Comparison of ENCODE assay signal across 11 cellular contexts in genomic region chr4:3461515-3462291, GRCh38. TPM values are rescaled to one million over a fixed set of nuclear protein-coding genes. Genes with fewer than 3 reads are reported as not detected.
DNase-seq lines count a peak whose midpoint lies in the region; TF ChIP-seq lines count a peak whose summit lies in the region.
"Had no signal": no experiment of that assay in that cellular context is flagged by ENCODE, and none has a peak within 500 bp of the region (broad histone marks: within the 10 kb centered on the region; RNA-seq: fewer than 3 reads in every experiment).

No MANE protein-coding gene starts in this region.

- no peaks in the 10 kb centered on the region for H3K9me3 ChIP-seq in BE2C

- TF ChIP-seq CTCF in BE2C (IDR thresholded peaks at IDR 0.05; ENCODE audit: low read depth, low read length) = no peak

- H3K36me3 ChIP-seq in BE2C = no peaks in the 10 kb centered on the region

- no peak overlapping the region for H3K4me3 ChIP-seq in BE2C (ENCODE audit: low read depth, low read length)

- DNase-seq in BE2C (peak; percentile 82), NCI-H1694 treated with DMSO at 0.1 percent for 48 hours (lab: John Stamatoyannopoulos, UW) (peak; percentile 54), cerebellum (ENCODE audit: low spot score) (peak; percentile 92), middle frontal gyrus (ENCODE audit: extremely low spot score, low spot score) (peak; percentile 39), NCI-H187 (lab: John Stamatoyannopoulos, UW) (no peak), NOMO-1 (lab: John Stamatoyannopoulos, UW; ENCODE audit: unreplicated experiment in 2 of 2) (no peak)
- DNase-seq in activated CD4-positive, alpha-beta T cell treated with anti-CD3 and anti-CD28 coated beads, Interleukin-2, amount 50 U/mL, for 48 hours = no peak
- DNase-seq in stimulated activated CD4-positive, alpha-beta T cell treated with anti-CD3 and anti-CD28 coated beads, Interleukin-12 subunit alpha, Interleukin-12 subunit beta, amount 100 ng/mL, for 4 hours = no peak
- DNase-seq: CD8-positive, alpha-beta T cell; NCI-H1417 treated with DMSO at 0.1 percent for 48 hours; trophoblast cell had no signal

- peaks cover 5% of the 10 kb centered on the region for H3K4me1 ChIP-seq in BE2C

- H3K27me3 ChIP-seq in BE2C = no peaks in the 10 kb centered on the region

RNA-seq across cellular contexts. Expression of gene DOK7, which starts 1.4 kb away (rescaled TPM):
- 0.83 TPM for polyA plus RNA-seq in BE2C (2012; ENCODE audit: insufficient read depth, insufficient read length, low read depth)
- 0.54 TPM for total RNA-seq in cerebellum
- total RNA-seq: CD8-positive, alpha-beta T cell had no signal

RNA-seq across cellular contexts. Expression of gene HGFAC, which starts 19.9 kb away (rescaled TPM):
- not detected for polyA plus RNA-seq in BE2C (2012; ENCODE audit: insufficient read depth, insufficient read length, low read depth)
- total RNA-seq in cerebellum = 4.2 TPM
- total RNA-seq: CD8-positive, alpha-beta T cell had no signal

Comparison
In these comparisons a context has a peak if more than half of its experiments do, and no peak if none do; other contexts are left out.
1. DNase-seq: peak in BE2C (single experiment), NCI-H1694 treated with DMSO at 0.1 percent for 48 hours (single experiment), cerebellum (single experiment) and middle frontal gyrus (single experiment); none in NCI-H187 (0 of 2), activated CD4-positive, alpha-beta T cell treated with anti-CD3 and anti-CD28 coated beads, Interleukin-2, amount 50 U/mL, for 48 hours (0 of 2), NOMO-1 (0 of 2) and stimulated activated CD4-positive, alpha-beta T cell treated with anti-CD3 and anti-CD28 coated beads, Interleukin-12 subunit alpha, Interleukin-12 subunit beta, amount 100 ng/mL, for 4 hours (single experiment).